1 cellular context compared by ENCODE assay signal in the genomic region with DNA sequence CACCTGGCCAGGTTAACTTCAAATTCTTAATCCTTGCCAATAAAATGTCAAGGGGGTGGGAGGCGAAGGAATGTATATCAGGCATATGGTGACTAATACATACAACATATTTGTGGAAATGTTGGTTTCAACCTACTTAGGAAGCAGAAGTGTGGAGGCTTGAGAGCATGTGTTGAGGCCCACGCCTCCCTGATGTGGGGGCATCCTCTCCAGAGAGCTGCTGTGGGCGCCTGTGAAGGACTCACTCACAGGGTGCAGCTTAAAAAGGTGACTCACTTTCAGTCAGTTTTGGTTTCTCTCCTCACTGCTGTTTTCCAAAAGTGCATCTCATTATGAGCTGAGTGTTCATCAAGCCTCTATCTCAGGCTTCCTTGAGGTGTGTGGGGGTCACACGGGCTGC.
TF ChIP-seq lines count a peak whose summit lies in the region.

No MANE protein-coding gene starts in this region.

TF ChIP-seq in WTC11, 78 proteins besides CTCF, POLR2A, EP300 and RAD21 (continued from another document):
- no peak for TF ChIP-seq ESRRA (CRISPR knock-in tag; IDR thresholded peaks at IDR 0.05; ENCODE audit: borderline replicate concordance)
- TF ChIP-seq HMGA2 (CRISPR knock-in tag; IDR thresholded peaks at IDR 0.05) = no peak
- TF ChIP-seq, protein P1, sequence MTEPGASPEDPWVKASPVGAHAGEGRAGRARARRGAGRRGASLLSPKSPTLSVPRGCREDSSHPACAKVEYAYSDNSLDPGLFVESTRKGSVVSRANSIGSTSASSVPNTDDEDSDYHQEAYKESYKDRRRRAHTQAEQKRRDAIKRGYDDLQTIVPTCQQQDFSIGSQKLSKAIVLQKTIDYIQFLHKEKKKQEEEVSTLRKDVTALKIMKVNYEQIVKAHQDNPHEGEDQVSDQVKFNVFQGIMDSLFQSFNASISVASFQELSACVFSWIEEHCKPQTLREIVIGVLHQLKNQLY (CRISPR knock-in tag; IDR thresholded peaks at IDR 0.05) = no peak
- TF ChIP-seq SMAD3 (CRISPR knock-in tag; IDR thresholded peaks at IDR 0.05; ENCODE audit: borderline replicate concordance) = no peak
- TF ChIP-seq MYBL2 (CRISPR knock-in tag; IDR thresholded peaks at IDR 0.05) = no peak
- TF ChIP-seq PRDM15 (CRISPR knock-in tag; IDR thresholded peaks at IDR 0.05) = no peak
- no peak for TF ChIP-seq CBFB (CRISPR knock-in tag; IDR thresholded peaks at IDR 0.05; ENCODE audit: low read depth)
- no peak for TF ChIP-seq NFE2L1 (CRISPR knock-in tag; IDR thresholded peaks at IDR 0.05)
- TF ChIP-seq ARID4B (CRISPR knock-in tag; IDR thresholded peaks at IDR 0.05; ENCODE audit: borderline replicate concordance) = no peak
- no peak for TF ChIP-seq NR1H2 (CRISPR knock-in tag; IDR thresholded peaks at IDR 0.05)
- no peak for TF ChIP-seq CREM (CRISPR knock-in tag; IDR thresholded peaks at IDR 0.05)
- no peak for TF ChIP-seq ZNF423 (CRISPR knock-in tag; IDR thresholded peaks at IDR 0.05)
- TF ChIP-seq GABPB1 (CRISPR knock-in tag; IDR thresholded peaks at IDR 0.05) = no peak
- TF ChIP-seq RELA (CRISPR knock-in tag; IDR thresholded peaks at IDR 0.05; ENCODE audit: borderline replicate concordance) = no peak
- TF ChIP-seq ZBTB43 (CRISPR knock-in tag; IDR thresholded peaks at IDR 0.05) = no peak
